In the genomic region with DNA sequence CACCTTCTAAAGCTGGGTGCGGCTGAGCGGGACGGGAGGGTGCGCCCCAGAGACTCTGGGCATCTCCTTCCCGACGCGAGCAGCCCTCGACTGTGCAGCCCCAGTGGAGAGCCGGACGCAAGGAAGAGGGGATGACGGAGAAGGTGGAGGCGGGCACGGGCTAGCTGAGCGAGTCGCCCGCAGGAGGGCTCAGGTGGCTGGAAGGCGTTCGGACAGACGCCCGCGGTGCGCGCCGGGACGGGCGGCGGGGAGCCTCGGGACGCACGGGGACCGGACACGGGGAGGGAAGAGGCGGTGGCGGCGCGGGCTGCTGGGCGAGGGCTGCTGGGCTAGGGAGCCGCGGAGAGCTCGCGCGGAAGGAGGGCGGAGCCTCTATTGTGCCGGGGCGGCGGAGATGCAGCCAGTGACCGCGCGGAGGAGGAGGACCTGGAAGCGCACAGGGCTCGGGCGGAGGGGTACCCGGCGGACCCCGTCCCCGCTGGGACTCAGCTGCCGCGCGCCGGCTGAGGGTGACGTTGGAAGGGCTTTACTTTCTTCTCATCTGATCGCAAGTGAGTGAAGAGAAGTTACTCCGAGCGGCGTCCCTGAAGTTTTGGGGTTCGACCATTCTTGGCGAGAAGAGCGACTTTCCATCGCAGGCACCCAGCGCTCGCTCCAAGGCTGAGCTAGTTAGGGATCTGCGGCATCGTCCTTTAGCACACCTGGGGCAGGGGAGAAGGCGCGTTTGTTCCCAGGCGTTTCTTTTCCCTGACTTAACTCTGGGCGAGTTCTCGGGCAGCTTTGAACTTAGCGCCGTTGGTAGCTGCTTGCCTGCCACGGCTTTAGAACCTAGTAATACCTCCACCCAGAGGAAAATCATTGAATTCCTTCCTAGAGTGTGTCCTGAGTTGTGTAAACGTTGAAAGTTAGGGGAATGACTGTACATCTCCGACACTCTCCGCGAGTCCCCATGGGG, we compare ENCODE assay signal across 8 cellular contexts. TPM values are rescaled to one million over a fixed set of nuclear protein-coding genes. Genes with fewer than 3 reads are reported as not detected.
DNase-seq lines count a peak whose midpoint lies in the region; ATAC-seq and TF ChIP-seq lines count a peak whose summit lies in the region.

A gene (minus strand): TSS at position 323 of the 955 bp plus-strand sequence. CDS start 439 bp downstream, outside the sequence.

- peaks cover 7% of the 10 kb centered on the region for H3K4me1 Mint-ChIP-seq in activated T-helper 2 cell treated with anti-CD3 and anti-CD28 coated beads, Interferon-gamma antibody, Interleukin-2, Interleukin-4, amounts not matched to agents 10 μg/mL and 5 μg/mL and 100 μg/mL, durations not matched to agents 14 hours and 24 hours and 36 hours (ENCODE audit: low read depth)
- peaks cover 9 to 14% (median 10%) of the 10 kb centered on the region in 4 donors for H3K4me1 Mint-ChIP-seq in naive thymus-derived CD8-positive, alpha-beta T cell

- peaks cover 58% of the 10 kb centered on the region for H3K27me3 Mint-ChIP-seq in activated T-helper 2 cell treated with anti-CD3 and anti-CD28 coated beads, Interferon-gamma antibody, Interleukin-2, Interleukin-4, amounts not matched to agents 10 μg/mL and 5 μg/mL and 100 μg/mL, durations not matched to agents 14 hours and 24 hours and 36 hours (ENCODE audit: low read depth)
- peaks cover 19 to 47% (median 24%) of the 10 kb centered on the region in 5 donors for H3K27me3 Mint-ChIP-seq in naive thymus-derived CD8-positive, alpha-beta T cell

- peak within 1 kb of the TSS; percentile 89 for H3K4me3 Mint-ChIP-seq in activated T-helper 2 cell treated with anti-CD3 and anti-CD28 coated beads, Interferon-gamma antibody, Interleukin-2, Interleukin-4, amounts not matched to agents 10 μg/mL and 5 μg/mL and 100 μg/mL, durations not matched to agents 14 hours and 24 hours and 36 hours (ENCODE audit: low read depth)
- peak within 1 kb of the TSS; percentile 83 to 98 (median 92) for H3K4me3 Mint-ChIP-seq in naive thymus-derived CD8-positive, alpha-beta T cell

- H2AFZ ChIP-seq in PC-9 = peak within 1 kb of the TSS; percentile 96

- peak within 1 kb of the TSS; percentile 67 for H3K4me3 ChIP-seq in PC-9

- H3K9me3 ChIP-seq in PC-9 (ENCODE audit: insufficient read depth, low read depth) = 0 out of 2 replicates have a peak, but pooled peaks cover 6% of the 10 kb centered on the region

- peaks cover 10% of the 10 kb centered on the region; the same call in 1 of the 2 replicates for H3K27me3 ChIP-seq in PC-9 (ENCODE audit: insufficient read depth, low read depth)

- H3K9me3 Mint-ChIP-seq in activated T-helper 2 cell treated with anti-CD3 and anti-CD28 coated beads, Interferon-gamma antibody, Interleukin-2, Interleukin-4, amounts not matched to agents 10 μg/mL and 5 μg/mL and 100 μg/mL, durations not matched to agents 14 hours and 24 hours and 36 hours = no peaks in the 10 kb centered on the region
- H3K9me3 Mint-ChIP-seq in naive thymus-derived CD8-positive, alpha-beta T cell = no peaks in the 10 kb centered on the region

- H3K36me3 Mint-ChIP-seq in activated T-helper 2 cell treated with anti-CD3 and anti-CD28 coated beads, Interferon-gamma antibody, Interleukin-2, Interleukin-4, amounts not matched to agents 10 μg/mL and 5 μg/mL and 100 μg/mL, durations not matched to agents 14 hours and 24 hours and 36 hours (ENCODE audit: low read depth) = no peaks in the 10 kb centered on the region
- peaks cover 0 to 2% (median 0%) of the 10 kb centered on the region in 3 donors for H3K36me3 Mint-ChIP-seq in naive thymus-derived CD8-positive, alpha-beta T cell

- H3K27ac ChIP-seq in PC-9 (no peak within 1 kb of the TSS), substantia nigra (ENCODE audit: low read depth, low read length, poor library complexity, severe bottlenecking) (peak within 1 kb of the TSS; percentile 7)

- DNase-seq in NCI-H2029 (lab: John Stamatoyannopoulos, UW) = peak; percentile 25
- DNase-seq in NCI-H2029 treated with DMSO at 0.1 percent for 48 hours (lab: John Stamatoyannopoulos, UW) = no peak
- peak; percentile 61 to 65 for DNase-seq in PC-9
- peak; percentile 56 for DNase-seq in activated T-helper 2 cell treated with anti-CD3 and anti-CD28 coated beads, Interferon-gamma antibody, Interleukin-2, Interleukin-4, amounts not matched to agents 10 μg/mL and 5 μg/mL and 100 μg/mL, durations not matched to agents 14 hours and 24 hours and 36 hours (ENCODE audit: low spot score)
- DNase-seq in fibroblast of the conjunctiva (ENCODE audit: low read depth) = peak; percentile 60
- peak in 9 of 10 donors; percentile 15 to 50 (median 37) for DNase-seq in naive thymus-derived CD8-positive, alpha-beta T cell
- peak in 27 of 49 donors; percentile 16 to 65 (median 32) for DNase-seq in substantia nigra (lab: John Stamatoyannopoulos, UW)

- peaks cover 7% of the 10 kb centered on the region; the same call in 1 of the 2 replicates for H3F3A ChIP-seq in PC-9 (ENCODE audit: insufficient read depth, low read depth)

- intact Hi-C loops in PC-9 (cut with micrococcal nuclease; ENCODE audit: unreplicated experiment) = loop anchor here (5.0 kb wide), 1 partner anchor 232 kb away; no protein-coding TSS in a partner anchor
- intact Hi-C loops in activated T-helper 2 cell treated with anti-CD3 and anti-CD28 coated beads, Interferon-gamma antibody, Interleukin-2, Interleukin-4, amounts not matched to agents 10 μg/mL and 5 μg/mL and 100 μg/mL, durations not matched to agents 14 hours and 24 hours and 36 hours (cut with micrococcal nuclease) = loop anchor here (5.0 kb wide), 1 partner anchor 62 kb away; no protein-coding TSS in a partner anchor

- no peaks in the 10 kb centered on the region for H3K9me2 ChIP-seq in PC-9 (ENCODE audit: insufficient read depth)

- H3K27ac Mint-ChIP-seq in activated T-helper 2 cell treated with anti-CD3 and anti-CD28 coated beads, Interferon-gamma antibody, Interleukin-2, Interleukin-4, amounts not matched to agents 10 μg/mL and 5 μg/mL and 100 μg/mL, durations not matched to agents 14 hours and 24 hours and 36 hours = no peak within 1 kb of the TSS
- peak within 1 kb of the TSS in 4 of 10 donors; percentile 7 to 79 (median 42) for H3K27ac Mint-ChIP-seq in naive thymus-derived CD8-positive, alpha-beta T cell

- no TSS peak for BruUV-seq in PC-9 (replicated peaks; lab: Mats Ljungman, UMichigan)

- ATAC-seq in HG03521 (IDR thresholded peaks at IDR 0.05; ENCODE audit: unreplicated experiment) = peak; percentile 43
- peak; percentile 89 to 96 for ATAC-seq in naive thymus-derived CD8-positive, alpha-beta T cell

- POLR2A ChIA-PET in PC-9 (lab: Charles Lee; ENCODE audit: unreplicated experiment) = interaction anchor here (1.2 kb wide), 1 partner anchor 231 kb away, joined by 3 read pairs; no protein-coding TSS in a partner anchor
- POLR2A ChIA-PET in naive thymus-derived CD8-positive, alpha-beta T cell (lab: Charles Lee) = interaction anchor here (1.1 to 1.6 kb wide), 2 partner anchors 37 to 484 kb away, joined by 3 to 4 read pairs; no protein-coding TSS in a partner anchor

- no peaks in the 10 kb centered on the region for H3K36me3 ChIP-seq in PC-9 (ENCODE audit: low read depth)

- no peaks in the 10 kb centered on the region for H3K79me2 ChIP-seq in PC-9 (ENCODE audit: low read depth)

- TF ChIP-seq CTCF in PC-9 (conservative IDR thresholded peaks at IDR 0.05) = peak; percentile 44; the same call in 1 of the 2 replicates

- H3K4me2 ChIP-seq in PC-9 = peak within 1 kb of the TSS; percentile 92

- CTCF ChIA-PET in PC-9 (lab: Charles Lee) = interaction anchor here (0.5 to 1.3 kb wide), 3 partner anchors 13 to 296 kb away, joined by 4 to 6 read pairs (median 5); no protein-coding TSS in a partner anchor

- H3K4me1 ChIP-seq in PC-9 (replicated peaks; ENCODE audit: insufficient read depth) = peaks cover 6% of the 10 kb centered on the region

- H4K20me1 ChIP-seq in PC-9 (ENCODE audit: insufficient read depth) = no peaks in the 10 kb centered on the region

RNA-seq across cellular contexts. Expression of the gene that starts here (rescaled TPM):
- 0.50 TPM in 1 of 2 replicates, not detected in the other for total RNA-seq in PC-9 (2021)
- not detected in 2 replicates for total RNA-seq in activated T-helper 2 cell treated with anti-CD3 and anti-CD28 coated beads, Interferon-gamma antibody, Interleukin-2, Interleukin-4, amounts not matched to agents 10 μg/mL and 5 μg/mL and 100 μg/mL, durations not matched to agents 14 hours and 24 hours and 36 hours
- total RNA-seq in naive thymus-derived CD8-positive, alpha-beta T cell = under 1 TPM in 1 of 2 experiments, not detected in 1; 0.63 TPM
- polyA plus RNA-seq in naive thymus-derived CD8-positive, alpha-beta T cell = under 1 TPM in 1 of 3 donors, not detected in 2; 0.10 TPM

Comparison
In these comparisons a context has a peak if more than half of its experiments do, and no peak if none do; other contexts are left out.
1. Peak in DNase-seq, H3K4me3 ChIP-seq and H3K4me2 ChIP-seq in PC-9; RNA of the gene not detected or under 1 TPM.
2. Peak in DNase-seq in activated T-helper 2 cell treated with anti-CD3 and anti-CD28 coated beads, Interferon-gamma antibody, Interleukin-2, Interleukin-4, amounts not matched to agents 10 μg/mL and 5 μg/mL and 100 μg/mL, durations not matched to agents 14 hours and 24 hours and 36 hours; RNA of the gene not detected or under 1 TPM.
3. Peak in DNase-seq and ATAC-seq in naive thymus-derived CD8-positive, alpha-beta T cell; RNA of the gene not detected or under 1 TPM.